Comparison of ENCODE assay signal across 19 cellular contexts in the genomic region with DNA sequence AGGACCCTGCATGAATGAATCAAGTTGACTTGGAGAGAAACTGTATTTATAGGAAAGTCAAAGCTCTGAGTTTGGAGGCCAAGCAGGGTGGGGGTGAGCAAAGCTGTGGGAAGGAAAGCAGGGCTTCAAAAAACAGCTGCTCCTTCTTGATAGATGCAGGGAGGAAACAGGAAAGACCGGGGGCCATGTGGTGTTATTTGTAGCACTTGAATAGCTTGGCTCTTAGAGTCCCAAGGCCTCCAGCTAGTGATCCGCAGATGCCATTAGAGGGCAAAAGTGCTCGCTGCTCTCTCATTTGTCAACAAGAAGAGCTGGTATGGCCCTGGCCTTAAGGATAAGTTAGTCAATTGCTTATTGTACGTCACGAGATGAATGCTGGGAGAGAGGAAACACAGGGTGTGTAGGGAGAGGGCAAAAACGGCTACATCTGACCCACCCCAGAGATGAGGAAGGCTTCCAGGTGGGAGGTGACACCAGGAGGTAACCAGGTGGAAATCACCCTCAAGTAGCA. TPM values are rescaled to one million over a fixed set of nuclear protein-coding genes. Genes with fewer than 3 reads are reported as not detected.
"Had no signal": no experiment of that assay in that cellular context is flagged by ENCODE, and none has a peak within 500 bp of the region (broad histone marks: within the 10 kb centered on the region; RNA-seq: fewer than 3 reads in every experiment).

A gene with protein sequence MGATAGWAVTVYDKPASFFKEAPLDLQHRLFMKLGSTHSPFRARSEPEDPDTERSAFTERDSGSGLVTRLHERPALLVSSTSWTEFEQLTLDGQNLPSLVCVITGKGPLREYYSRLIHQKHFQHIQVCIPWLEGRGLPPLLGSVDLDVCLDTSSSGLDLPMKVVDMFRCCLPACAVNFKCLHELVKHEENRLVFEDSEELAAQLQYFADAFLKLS (plus strand): TSS at position 461 of the 511 bp plus-strand sequence. CDS start 186 bp downstream, outside the sequence.

- H3K36me3 Mint-ChIP-seq: brain, natural killer cell had no signal

- H3K9me3 Mint-ChIP-seq: brain; central memory CD8-positive, alpha-beta T cell; effector memory CD8-positive, alpha-beta T cell; natural killer cell; stimulated activated naive CD8-positive, alpha-beta T cell treated with anti-CD3 and anti-CD28 coated beads, Interleukin-15, Interleukin-2, amounts not matched to agents 100 ng/mL and 50 ng/mL, for 24 hours had no signal

- H3K27ac ChIP-seq: psoas muscle, vagina had no signal

- ATAC-seq: effector memory CD8-positive, alpha-beta T cell; left colon; natural killer cell; psoas muscle had no signal

- H3K9me3 ChIP-seq: psoas muscle, vagina had no signal

- H3K36me3 ChIP-seq: vagina had no signal

- H3K4me1 ChIP-seq: psoas muscle, vagina had no signal

- H3K27ac Mint-ChIP-seq: effector memory CD8-positive, alpha-beta T cell; natural killer cell; stimulated activated naive CD8-positive, alpha-beta T cell treated with anti-CD3 and anti-CD28 coated beads, Interleukin-15, Interleukin-2, amounts not matched to agents 100 ng/mL and 50 ng/mL, for 24 hours had no signal

- DNase-seq: activated CD4-positive, alpha-beta T cell treated with anti-CD3 and anti-CD28 coated beads, Interleukin-2, amount 50 U/mL, for 1 hour; activated naive CD4-positive, alpha-beta T cell treated with anti-CD3 and anti-CD28 coated beads, Interleukin-2, amount 50 U/mL, for 16 hours; activated T-cell treated with anti-CD3 and anti-CD28 coated beads, Interleukin-2, amount 50 U/mL, for 1 hour; amniotic stem cell; cortex of kidney; effector memory CD8-positive, alpha-beta T cell; erythroblast; glutamatergic neuron; left colon; natural killer cell; psoas muscle; stimulated activated CD4-positive, alpha-beta T cell treated with anti-CD3 and anti-CD28 coated beads, Interleukin-4, amount 100 ng/mL, for 1 hour had no signal

- H3K4me3 Mint-ChIP-seq: brain; central memory CD8-positive, alpha-beta T cell; effector memory CD8-positive, alpha-beta T cell; natural killer cell; stimulated activated naive CD8-positive, alpha-beta T cell treated with anti-CD3 and anti-CD28 coated beads, Interleukin-15, Interleukin-2, amounts not matched to agents 100 ng/mL and 50 ng/mL, for 24 hours had no signal

- H3K4me1 Mint-ChIP-seq: central memory CD8-positive, alpha-beta T cell had no signal

- H3K27me3 ChIP-seq: vagina had no signal

- H3K4me3 ChIP-seq: psoas muscle, vagina had no signal

RNA-seq across cellular contexts. Expression of the gene that starts here (rescaled TPM):
- total RNA-seq: lung microvascular endothelial cell, mononuclear cell, omental fat pad, psoas muscle, vagina had no signal
- polyA plus RNA-seq: psoas muscle had no signal
